In genomic region chr2:64479259-64480198, GRCh38 we compare ENCODE assay signal across 23 cellular contexts. TPM values are rescaled to one million over a fixed set of nuclear protein-coding genes. Genes with fewer than 3 reads are reported as not detected.
DNase-seq lines count a peak whose midpoint lies in the region; ATAC-seq, FAIRE-seq and TF ChIP-seq lines count a peak whose summit lies in the region.
"Had no signal": no experiment of that assay in that cellular context is flagged by ENCODE, and none has a peak within 500 bp of the region (broad histone marks: within the 10 kb centered on the region; RNA-seq: fewer than 3 reads in every experiment).

No MANE protein-coding gene starts in this region.

- H3K9ac ChIP-seq in HepG2 (ENCODE audit: insufficient read depth, low read depth, low read length): no peak overlapping the region

- no TSS peak for BruUV-seq in HepG2 (replicated peaks; lab: Mats Ljungman, UMichigan)

- CTCF ChIA-PET in HepG2 (lab: Yijun Ruan, JAX; ENCODE audit: low intra/inter-chr PET ratio, low total read pairs): no interaction called here

- H3K36me3 Mint-ChIP-seq in type B pancreatic cell: no peaks in the 10 kb centered on the region
- H3K36me3 Mint-ChIP-seq: activated naive CD8-positive, alpha-beta T cell; CD8-positive, alpha-beta T cell had no signal

- peaks cover 0 to 12% of the 10 kb centered on the region in 2 experiments; a peak in 2 of 5 replicates for H3K27me3 ChIP-seq in HepG2 (ENCODE audit: control insufficient read depth in 1 of 2, insufficient read depth in 2 of 2, low read length in 2 of 2)
- no peaks in the 10 kb centered on the region for H3K27me3 ChIP-seq in right lobe of liver
- H3K27me3 ChIP-seq: spleen, tibial nerve had no signal

- TF ChIP-seq CTCF in HepG2 (CRISPR knock-in tag; IDR thresholded peaks at IDR 0.05) (no peak), right lobe of liver (IDR thresholded peaks at IDR 0.05) (no peak), type B pancreatic cell (conservative IDR thresholded peaks at IDR 0.05) (no peak)

- intact Hi-C loops in HepG2 (cut with micrococcal nuclease; ENCODE audit: unreplicated experiment): no loop called here
- intact Hi-C loops in right lobe of liver (cut with DNase I): no loop called here

- no peak overlapping the region for H3K4me2 ChIP-seq in HepG2 (ENCODE audit: low read depth, low read length)

- 53% methylated on average over 11 of the region's 11 CpGs for WGBS in HepG2 (ENCODE audit: low lambda C conversion rate)
- 83% methylated on average over 6 of the region's 11 CpGs for WGBS in right lobe of liver (ENCODE audit: insufficient coverage, low coverage, low lambda C conversion rate, missing lambda C conversion rate)

- H3K27ac ChIP-seq in HepG2 (ENCODE audit: extremely low read length, insufficient read depth, low read length) (no peak overlapping the region), right lobe of liver (no peak overlapping the region)
- H3K27ac ChIP-seq: 22Rv1, spleen, tibial nerve had no signal

- FAIRE-seq in HepG2 (lab: Jason Lieb, UNC): no peak
- FAIRE-seq: GM12878 had no signal

- H3K79me2 ChIP-seq in HepG2 (ENCODE audit: insufficient read depth, low read length): no peaks in the 10 kb centered on the region

- no peaks in the 10 kb centered on the region for H4K20me1 ChIP-seq in HepG2 (ENCODE audit: insufficient read depth, low read length)

- TF ChIP-seq EP300 in HepG2 (IDR thresholded peaks at IDR 0.05; ENCODE audit: low read depth in 2 of 2, low read length in 2 of 2) (no peak), HepG2 (CRISPR knock-in tag; IDR thresholded peaks at IDR 0.05; ENCODE audit: borderline replicate concordance) (no peak)

- no peak overlapping the region for H3K4me3 Mint-ChIP-seq in type B pancreatic cell
- H3K4me3 Mint-ChIP-seq: activated naive CD8-positive, alpha-beta T cell; activated T-cell treated with anti-CD3 and anti-CD28 coated beads, Interleukin-2, amount 50 U/mL, for 72 hours; CD8-positive, alpha-beta T cell had no signal

- no peaks in the 10 kb centered on the region for H3K27me3 Mint-ChIP-seq in type B pancreatic cell
- H3K27me3 Mint-ChIP-seq: activated naive CD8-positive, alpha-beta T cell had no signal

- peak; percentile 50 for ATAC-seq in HepG2
- ATAC-seq in right lobe of liver: no peak
- ATAC-seq in esophagus mucosa: peak; percentile 71
- ATAC-seq: CD8-positive, alpha-beta T cell; GM12878; SK-N-SH treated with all-trans-retinoic acid at 6 μM for 48 hours had no signal

- H3K4me1 ChIP-seq in HepG2 (ENCODE audit: insufficient read depth, low read length) (0 out of 2 replicates have a peak, but pooled peaks cover 6% of the 10 kb centered on the region), right lobe of liver (no peaks in the 10 kb centered on the region)
- H3K4me1 ChIP-seq: tibial nerve had no signal

- H3K9me3 ChIP-seq in HepG2 (ENCODE audit: low read length) (no peaks in the 10 kb centered on the region), right lobe of liver (no peaks in the 10 kb centered on the region)
- H3K9me3 ChIP-seq: spleen, tibial nerve had no signal

- in situ Hi-C loops in HepG2 (cut with HindIII; ENCODE audit: extremely low pct_ligation_motif_present, low pct_unique_long_range_greater_than_20kb): loop anchor here (10.0 kb wide), 1 partner anchor 425 kb away; no protein-coding TSS in a partner anchor

- peaks cover 5% of the 10 kb centered on the region for H3K4me1 Mint-ChIP-seq in type B pancreatic cell (ENCODE audit: unreplicated experiment)

- H3K9me3 Mint-ChIP-seq in type B pancreatic cell: no peaks in the 10 kb centered on the region
- H3K9me3 Mint-ChIP-seq: activated T-cell treated with anti-CD3 and anti-CD28 coated beads, Interleukin-2, amount 50 U/mL, for 72 hours; CD8-positive, alpha-beta T cell had no signal

- H3K4me3 ChIP-seq in HepG2 (replicated peaks in 1 of 3; ENCODE audit: insufficient read depth in 1 of 3, low read depth in 2 of 3, low read length in 3 of 3) (no peak overlapping the region), right lobe of liver (no peak overlapping the region)
- H3K4me3 ChIP-seq: GM12878, spleen, tibial nerve had no signal

- no peak for TF ChIP-seq RAD21 in HepG2 (CRISPR knock-in tag; IDR thresholded peaks at IDR 0.05)

- H3K27ac Mint-ChIP-seq in type B pancreatic cell: peak overlapping the region; percentile 21
- H3K27ac Mint-ChIP-seq: activated naive CD8-positive, alpha-beta T cell; activated T-cell treated with anti-CD3 and anti-CD28 coated beads, Interleukin-2, amount 50 U/mL, for 72 hours; CD8-positive, alpha-beta T cell had no signal

- POLR2A ChIA-PET in HepG2 (lab: Yijun Ruan, JAX): interaction anchor here (1.2 kb wide), 1 partner anchor 26 kb away, joined by 3 read pairs; no protein-coding TSS in a partner anchor

- no peaks in the 10 kb centered on the region for H3K36me3 ChIP-seq in HepG2 (replicated peaks in 1 of 2; ENCODE audit: control insufficient read depth in 1 of 2, insufficient read depth in 2 of 2, low read length in 2 of 2)
- H3K36me3 ChIP-seq in right lobe of liver: no peaks in the 10 kb centered on the region
- H3K36me3 ChIP-seq: spleen, tibial nerve had no signal

- DNase-seq in DMS153 (lab: John Stamatoyannopoulos, UW): peak; percentile 30
- DNase-seq in DMS153 treated with DMSO at 0.1 percent for 48 hours (lab: John Stamatoyannopoulos, UW; ENCODE audit: unreplicated experiment): no peak
- no peak for DNase-seq in HepG2 (ENCODE audit: low spot score)
- no peak for DNase-seq in right lobe of liver
- DNase-seq in type B pancreatic cell (ENCODE audit: extremely low spot score, unreplicated experiment): no peak
- no peak for DNase-seq in effector CD4-positive, alpha-beta T cell
- DNase-seq in stimulated activated CD4-positive, alpha-beta T cell treated with anti-CD3 and anti-CD28 coated beads, Interleukin-15, amount 100 ng/mL, for 24 hours: no peak
- DNase-seq: CD8-positive, alpha-beta T cell; DMS79 treated with DMSO at 0.1 percent for 48 hours; kidney glomerular epithelial cell; NCI-H187; nucleus accumbens; spleen; stimulated activated CD4-positive, alpha-beta T cell treated with anti-CD3 and anti-CD28 coated beads, Interleukin-4, amount 100 ng/mL, for 24 hours; stimulated activated naive CD4-positive, alpha-beta T cell treated with Interleukin-2 at 50 U/mL for 16 hours; T-helper 9 cell had no signal

- H2AFZ ChIP-seq in HepG2 (ENCODE audit: low read length): no peak overlapping the region

- no peak for TF ChIP-seq POLR2A in HepG2 (IDR thresholded peaks at IDR 0.05; ENCODE audit: insufficient read depth in 1 of 2, low read depth in 2 of 2, low read length in 2 of 2)
- TF ChIP-seq POLR2A in right lobe of liver (IDR thresholded peaks at IDR 0.05): no peak

RNA-seq across cellular contexts. Expression of gene LGALSL, which starts 25.6 kb away (rescaled TPM):
- total RNA-seq in HepG2 (2016; rRNA removed; fragmentation: Illumina TruSeq; extraction: Trizol) (15.4 and 22.6 TPM in 2 replicates), right lobe of liver (1 to 10 TPM; 3.2 to 8.1 (median 5.4) TPM), esophagus mucosa (35.8 TPM), type B pancreatic cell (ENCODE audit: low replicate concordance) (19.2 and 20.3 TPM in 2 replicates)
- 6.1 and 12.0 TPM in 2 replicates for total RNA-seq in HepG2 (2016; cell fraction: cytosol; rRNA removed; fragmentation: Illumina TruSeq; extraction: Trizol; ENCODE audit: low read depth)
- total RNA-seq in HepG2 (2016; cell fraction: insoluble cytoplasmic fraction; rRNA removed; fragmentation: Illumina TruSeq; extraction: Trizol): 15.9 and 18.2 TPM in 2 replicates
- total RNA-seq in HepG2 (2016; cell fraction: membrane; rRNA removed; fragmentation: Illumina TruSeq; extraction: Trizol): 15.5 and 19.7 TPM in 2 replicates
- total RNA-seq in HepG2 (2016; cell fraction: nucleus; rRNA removed; fragmentation: Illumina TruSeq; extraction: Trizol): 7.0 and 10.0 TPM in 2 replicates
- polyA plus RNA-seq in HepG2 (2011; rRNA removed): 16.2 and 20.0 TPM in 2 replicates
- polyA plus RNA-seq in HepG2 (2011; cell fraction: cytosol; rRNA removed): 17.5 and 21.3 TPM in 2 replicates
- 8.2 and 8.9 TPM in 2 replicates for polyA plus RNA-seq in HepG2 (2011; cell fraction: nucleus; rRNA removed)
- 18.4 and 25.6 TPM in 2 replicates for polyA plus RNA-seq in HepG2 (2012)
- 19.9 and 23.2 TPM in 2 replicates for polyA plus RNA-seq in HepG2 (2016; cell fraction: cytosol; fragmentation: Illumina TruSeq; extraction: Trizol; ENCODE audit: low read depth)
- 28.6 and 32.5 TPM in 2 replicates for polyA plus RNA-seq in HepG2 (2016; cell fraction: insoluble cytoplasmic fraction; fragmentation: Illumina TruSeq; extraction: Trizol; ENCODE audit: low read depth)
- polyA plus RNA-seq in HepG2 (2016; cell fraction: membrane; fragmentation: Illumina TruSeq; extraction: Trizol; ENCODE audit: low read depth): 19.7 and 21.5 TPM in 2 replicates
- 15.4 and 23.3 TPM in 2 replicates for polyA plus RNA-seq in HepG2 (2016; cell fraction: nucleus; fragmentation: Illumina TruSeq; extraction: Trizol; ENCODE audit: insufficient read depth, low read depth)
- 8.2 and 17.7 TPM in 2 replicates for polyA minus RNA-seq in HepG2 (2011; rRNA and poly(A)+ RNA removed; ENCODE audit: low replicate concordance)
- polyA minus RNA-seq in HepG2 (2011; cell fraction: cytosol; rRNA and poly(A)+ RNA removed): 16.6 and 18.6 TPM in 2 replicates
- 5.4 and 7.6 TPM in 2 replicates for polyA minus RNA-seq in HepG2 (2011; cell fraction: nucleus; rRNA and poly(A)+ RNA removed)

RNA-seq across cellular contexts. Expression of gene AFTPH, which starts 44.6 kb away (rescaled TPM):
- 36.8 and 45.9 TPM in 2 replicates for total RNA-seq in HepG2 (2016; rRNA removed; fragmentation: Illumina TruSeq; extraction: Trizol)
- 17.9 and 21.2 TPM in 2 replicates for total RNA-seq in HepG2 (2016; cell fraction: cytosol; rRNA removed; fragmentation: Illumina TruSeq; extraction: Trizol; ENCODE audit: low read depth)
- total RNA-seq in HepG2 (2016; cell fraction: insoluble cytoplasmic fraction; rRNA removed; fragmentation: Illumina TruSeq; extraction: Trizol): 36.6 and 50.6 TPM in 2 replicates
- 30.5 and 36.5 TPM in 2 replicates for total RNA-seq in HepG2 (2016; cell fraction: membrane; rRNA removed; fragmentation: Illumina TruSeq; extraction: Trizol)
- total RNA-seq in HepG2 (2016; cell fraction: nucleus; rRNA removed; fragmentation: Illumina TruSeq; extraction: Trizol): 27.4 and 31.1 TPM in 2 replicates
- 22.6 and 27.5 TPM in 2 replicates for polyA plus RNA-seq in HepG2 (2011; rRNA removed)
- polyA plus RNA-seq in HepG2 (2011; cell fraction: cytosol; rRNA removed): 12.5 and 16.4 TPM in 2 replicates
- 8.6 and 11.4 TPM in 2 replicates for polyA plus RNA-seq in HepG2 (2011; cell fraction: nucleus; rRNA removed)
- polyA plus RNA-seq in HepG2 (2012): 19.6 and 29.6 TPM in 2 replicates
- 3.8 and 5.1 TPM in 2 replicates for polyA plus RNA-seq in HepG2 (2016; cell fraction: cytosol; fragmentation: Illumina TruSeq; extraction: Trizol; ENCODE audit: low read depth)
- polyA plus RNA-seq in HepG2 (2016; cell fraction: insoluble cytoplasmic fraction; fragmentation: Illumina TruSeq; extraction: Trizol; ENCODE audit: low read depth): 41.1 and 41.2 TPM in 2 replicates
- polyA plus RNA-seq in HepG2 (2016; cell fraction: membrane; fragmentation: Illumina TruSeq; extraction: Trizol; ENCODE audit: low read depth): 11.6 and 13.1 TPM in 2 replicates
- 35.6 and 37.0 TPM in 2 replicates for polyA plus RNA-seq in HepG2 (2016; cell fraction: nucleus; fragmentation: Illumina TruSeq; extraction: Trizol; ENCODE audit: insufficient read depth, low read depth)
- polyA minus RNA-seq in HepG2 (2011; rRNA and poly(A)+ RNA removed; ENCODE audit: low replicate concordance): 9.2 and 13.7 TPM in 2 replicates
- polyA minus RNA-seq in HepG2 (2011; cell fraction: cytosol; rRNA and poly(A)+ RNA removed): 16.5 and 19.2 TPM in 2 replicates
- polyA minus RNA-seq in HepG2 (2011; cell fraction: nucleus; rRNA and poly(A)+ RNA removed): 36.2 and 39.9 TPM in 2 replicates
- total RNA-seq in right lobe of liver: 10 to 100 TPM; 14.9 to 24.4 (median 19.8) TPM
- total RNA-seq in esophagus mucosa: 28.3 TPM
- 26.4 and 38.1 TPM in 2 replicates for total RNA-seq in type B pancreatic cell (ENCODE audit: low replicate concordance)

Comparison
In these comparisons a context has a peak if more than half of its experiments do, and no peak if none do; other contexts are left out.
1. ATAC-seq: peak in HepG2 (single experiment) and esophagus mucosa (single experiment); none in right lobe of liver (0 of 4).